Comparison of ENCODE assay signal across 12 cellular contexts in the genomic region with DNA sequence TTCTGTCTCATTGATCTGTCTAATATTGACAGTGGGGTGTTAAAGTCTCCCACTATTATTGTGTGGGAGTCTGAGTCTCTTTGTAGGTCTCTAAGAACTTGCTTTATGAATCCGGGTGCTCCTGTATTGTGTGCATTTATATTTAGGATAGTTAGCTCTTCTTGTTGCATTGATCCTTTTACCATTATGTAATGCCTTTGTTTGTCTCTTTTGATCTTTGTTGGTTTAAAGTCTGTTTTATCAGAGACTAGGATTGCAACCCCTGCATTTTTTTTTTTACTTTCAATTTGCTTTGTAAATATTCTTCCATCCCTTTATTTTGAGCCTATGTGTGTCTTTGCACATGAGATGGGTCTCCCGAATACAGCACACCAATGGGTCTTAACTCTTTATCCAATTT. TPM values are rescaled to one million over a fixed set of nuclear protein-coding genes. Genes with fewer than 3 reads are reported as not detected.
"Had no signal": no experiment of that assay in that cellular context is flagged by ENCODE, and none has a peak within 500 bp of the region (broad histone marks: within the 10 kb centered on the region; RNA-seq: fewer than 3 reads in every experiment).

No MANE protein-coding gene starts in this region.

RNA-seq across cellular contexts. Expression of a gene that starts 20.2 kb away (rescaled TPM):
- total RNA-seq: T-cell, T-helper 17 cell had no signal

RNA-seq across cellular contexts. Expression of a gene that starts 34.9 kb away (rescaled TPM):
- total RNA-seq: activated B cell treated with CpG ODN at 0.5 μM for 24 hours; activated CD4-positive, alpha-beta memory T cell treated with anti-CD3 and anti-CD28 coated beads for 36 hours; activated CD4-positive, alpha-beta memory T cell treated with anti-CD3 and anti-CD28 coated beads, Interleukin-2, amount 10 ng/mL, durations not matched to agents 7 days and 5 days; activated CD4-positive, alpha-beta T cell treated with anti-CD3 and anti-CD28 coated beads for 36 hours; activated CD4-positive, alpha-beta T cell treated with anti-CD3 and anti-CD28 coated beads, Interleukin-2, amount 10 ng/mL, durations not matched to agents 7 days and 5 days; activated CD8-positive, alpha-beta memory T cell treated with anti-CD3 and anti-CD28 coated beads for 36 hours; activated CD8-positive, alpha-beta T cell treated with anti-CD3 and anti-CD28 coated beads for 36 hours; activated CD8-positive, alpha-beta T cell treated with anti-CD3 and anti-CD28 coated beads, Interleukin-2, amount 10 ng/mL, durations not matched to agents 7 days and 5 days; T-cell; T-helper 1 cell treated with Interleukin-12 subunit alpha and Interleukin-12 subunit beta and Interleukin-4 antibody, amounts not matched to agents 30 ng/mL and 1 ng/mL, for 36 hours; T-helper 17 cell; WTC11 had no signal
